ENCODE assay signal across 8 cellular contexts in genomic region chr2:43484323-43484930, GRCh38.
DNase-seq lines count a peak whose midpoint lies in the region; ATAC-seq, FAIRE-seq and TF ChIP-seq lines count a peak whose summit lies in the region.

No MANE protein-coding gene starts in this region.

- H3K4me1 ChIP-seq in Caco-2 = peaks cover 14% of the 10 kb centered on the region
- peaks cover 36% of the 10 kb centered on the region for H3K4me1 ChIP-seq in Karpas-422 (ENCODE audit: low read length)
- no peaks in the 10 kb centered on the region for H3K4me1 ChIP-seq in NT2/D1 (ENCODE audit: insufficient read depth, insufficient read length)
- peaks cover 15% of the 10 kb centered on the region; the same call in 1 of the 2 replicates for H3K4me1 ChIP-seq in HepG2 (ENCODE audit: insufficient read depth, low read length)
- peaks cover 0 to 7% of the 10 kb centered on the region in 2 donors for H3K4me1 ChIP-seq in uterus

- TF ChIP-seq CTCF in Caco-2 (IDR thresholded peaks at IDR 0.05; ENCODE audit: insufficient read depth in 1 of 2, low read depth in 1 of 2, low read length in 1 of 2, severe bottlenecking in 1 of 2, unreplicated experiment in 1 of 2) (peak; percentile 28 to 80), HepG2 (CRISPR knock-in tag; IDR thresholded peaks at IDR 0.05) (peak; percentile 79), uterus (IDR thresholded peaks at IDR 0.05) (peak; percentile 63 to 87 (median 74))

- intact Hi-C loops in Caco-2 (cut with micrococcal nuclease; ENCODE audit: unreplicated experiment) = loop anchor here (1.0 to 10.0 kb wide), 10 partner anchors 28 to 657 kb away; no protein-coding TSS in a partner anchor
- intact Hi-C loops in HepG2 (cut with micrococcal nuclease; ENCODE audit: unreplicated experiment) = loop anchor here (1.0 to 10.0 kb wide), 9 partner anchors 28 to 655 kb away; no protein-coding TSS in a partner anchor
- intact Hi-C loops in uterus (cut with DNase I; ENCODE audit: low total_unique reads) = loop anchor here (10.0 kb wide), 2 partner anchors 260 to 530 kb away; partner anchors contain the start of gene ZFP36L2

- H2AFZ ChIP-seq in Karpas-422 (ENCODE audit: low read length) (no peak overlapping the region), HepG2 (ENCODE audit: low read length) (no peak overlapping the region)

- H3K4me3 ChIP-seq in Caco-2 (ENCODE audit: low read depth, low read length) (no peak overlapping the region), Karpas-422 (ENCODE audit: low read length) (no peak overlapping the region), NT2/D1 (ENCODE audit: insufficient read length, low read depth) (no peak overlapping the region), HepG2 (replicated peaks in 1 of 3; ENCODE audit: insufficient read depth in 1 of 3, low read depth in 2 of 3, low read length in 3 of 3) (no peak overlapping the region), uterus (no peak overlapping the region)

- CTCF ChIA-PET in Caco-2 (lab: Charles Lee) = interaction anchor here (0.9 to 1.8 kb wide), 6 partner anchors 253 to 536 kb away, joined by 3 to 8 read pairs (median 4); partner anchors contain the start of gene ZFP36L2
- CTCF ChIA-PET in HepG2 (lab: Yijun Ruan, JAX; ENCODE audit: low intra/inter-chr PET ratio, low total read pairs) = interaction anchor here (0.9 to 2.4 kb wide), 10 partner anchors 28 to 626 kb away, joined by 3 to 17 read pairs (median 5); no protein-coding TSS in a partner anchor

- H3K4me3 Mint-ChIP-seq in Caco-2 (ENCODE audit: unreplicated experiment) = no peak overlapping the region
- no peak overlapping the region for H3K4me3 Mint-ChIP-seq in T-helper 2 cell treated with Interferon-gamma antibody and Interleukin-4, amounts not matched to agents 5 μg/mL and 100 μg/mL, for 36 hours

- TF ChIP-seq EP300 in HepG2 (IDR thresholded peaks at IDR 0.05; ENCODE audit: low read depth in 2 of 2, low read length in 2 of 2) (no peak), HepG2 (CRISPR knock-in tag; IDR thresholded peaks at IDR 0.05; ENCODE audit: borderline replicate concordance) (no peak)

- no peaks in the 10 kb centered on the region for H3K27me3 Mint-ChIP-seq in Caco-2 (ENCODE audit: insufficient read depth, unreplicated experiment)
- H3K27me3 Mint-ChIP-seq in T-helper 2 cell treated with Interferon-gamma antibody and Interleukin-4, amounts not matched to agents 5 μg/mL and 100 μg/mL, for 36 hours (ENCODE audit: low read depth) = no peaks in the 10 kb centered on the region

- no peak overlapping the region for H3K4me2 ChIP-seq in Karpas-422 (ENCODE audit: low read depth, low read length, poor library complexity, severe bottlenecking)
- H3K4me2 ChIP-seq in HepG2 (ENCODE audit: low read depth, low read length) = no peak overlapping the region

- H3K27ac ChIP-seq in Karpas-422 (ENCODE audit: low read length) (peak overlapping the region; percentile 63), HepG2 (ENCODE audit: extremely low read length, insufficient read depth, low read length) (no peak overlapping the region), uterus (peak overlapping the region; percentile 68 to 81)

- peaks cover 34% of the 10 kb centered on the region for H3K4me1 Mint-ChIP-seq in Caco-2 (ENCODE audit: low read depth, unreplicated experiment)
- peaks cover 32% of the 10 kb centered on the region for H3K4me1 Mint-ChIP-seq in T-helper 2 cell treated with Interferon-gamma antibody and Interleukin-4, amounts not matched to agents 5 μg/mL and 100 μg/mL, for 36 hours (ENCODE audit: low read depth)

- H3K36me3 ChIP-seq in Caco-2 (ENCODE audit: control insufficient read depth, insufficient read depth, low read length) (no peaks in the 10 kb centered on the region), Karpas-422 (ENCODE audit: insufficient read depth, low read length) (no peaks in the 10 kb centered on the region), NT2/D1 (ENCODE audit: insufficient read depth, insufficient read length, low read length) (no peaks in the 10 kb centered on the region), HepG2 (replicated peaks in 1 of 2; ENCODE audit: control insufficient read depth in 1 of 2, insufficient read depth in 2 of 2, low read length in 2 of 2) (peaks cover 3 to 4% of the 10 kb centered on the region in 2 experiments; a peak in 2 of 5 replicates), uterus (no peaks in the 10 kb centered on the region)

- peak; percentile 64 for FAIRE-seq in HepG2 (lab: Jason Lieb, UNC)

- peak; percentile 84 for TF ChIP-seq RAD21 in HepG2 (CRISPR knock-in tag; IDR thresholded peaks at IDR 0.05)

- ATAC-seq in HepG2 (no peak), HG02678 (IDR thresholded peaks at IDR 0.05; ENCODE audit: unreplicated experiment) (no peak)

- H3K9me3 Mint-ChIP-seq in Caco-2 (ENCODE audit: unreplicated experiment) = no peaks in the 10 kb centered on the region
- no peaks in the 10 kb centered on the region for H3K9me3 Mint-ChIP-seq in T-helper 2 cell treated with Interferon-gamma antibody and Interleukin-4, amounts not matched to agents 5 μg/mL and 100 μg/mL, for 36 hours

- no peak overlapping the region for H3K27ac Mint-ChIP-seq in Caco-2 (ENCODE audit: unreplicated experiment)
- H3K27ac Mint-ChIP-seq in T-helper 2 cell treated with Interferon-gamma antibody and Interleukin-4, amounts not matched to agents 5 μg/mL and 100 μg/mL, for 36 hours = no peak overlapping the region

- in situ Hi-C loops in HepG2 (cut with HindIII; ENCODE audit: extremely low pct_ligation_motif_present, low pct_unique_long_range_greater_than_20kb) = loop anchor here (5.0 to 10.0 kb wide), 5 partner anchors 252 to 630 kb away; no protein-coding TSS in a partner anchor

- DNase-seq in Caco-2 (peak in 1 of 2 experiments; percentile 57), Karpas-422 (peak; percentile 90), NT2/D1 (ENCODE audit: low read depth, low spot score) (peak; percentile 72), cerebellum (ENCODE audit: low spot score) (peak; percentile 28), HepG2 (ENCODE audit: low spot score) (peak; percentile 85), uterus (no peak)
- no peak for DNase-seq in T-helper 2 cell treated with Interferon-gamma antibody and Interleukin-4, amounts not matched to agents 5 μg/mL and 100 μg/mL, for 36 hours (ENCODE audit: low spot score)

- H3K9ac ChIP-seq in Karpas-422 (ENCODE audit: low read length) = no peak overlapping the region
- H3K9ac ChIP-seq in NT2/D1 (ENCODE audit: insufficient read length, low read depth) = no peak overlapping the region
- no peak overlapping the region for H3K9ac ChIP-seq in HepG2 (ENCODE audit: insufficient read depth, low read depth, low read length)

- H4K20me1 ChIP-seq in Karpas-422 (ENCODE audit: insufficient read depth, low read depth, low read length) (no peaks in the 10 kb centered on the region), HepG2 (ENCODE audit: insufficient read depth, low read length) (no peaks in the 10 kb centered on the region)

- no peaks in the 10 kb centered on the region for H3K36me3 Mint-ChIP-seq in Caco-2 (ENCODE audit: insufficient read depth, unreplicated experiment)
- H3K36me3 Mint-ChIP-seq in T-helper 2 cell treated with Interferon-gamma antibody and Interleukin-4, amounts not matched to agents 5 μg/mL and 100 μg/mL, for 36 hours (ENCODE audit: low read depth) = peaks cover 6% of the 10 kb centered on the region

- no peaks in the 10 kb centered on the region for H3K9me3 ChIP-seq in Caco-2
- no peaks in the 10 kb centered on the region for H3K9me3 ChIP-seq in Karpas-422 (ENCODE audit: low read length)
- no peaks in the 10 kb centered on the region for H3K9me3 ChIP-seq in NT2/D1 (ENCODE audit: insufficient read depth, low read length)
- H3K9me3 ChIP-seq in HepG2 (ENCODE audit: low read length) = no peaks in the 10 kb centered on the region
- no peaks in the 10 kb centered on the region for H3K9me3 ChIP-seq in uterus

- no peaks in the 10 kb centered on the region for H3K27me3 ChIP-seq in Caco-2 (replicated peaks; ENCODE audit: control insufficient read depth, insufficient read depth, low read length)
- no peaks in the 10 kb centered on the region for H3K27me3 ChIP-seq in Karpas-422 (ENCODE audit: low read length)
- no peaks in the 10 kb centered on the region for H3K27me3 ChIP-seq in NT2/D1 (ENCODE audit: insufficient read depth, insufficient read length)
- H3K27me3 ChIP-seq in HepG2 (ENCODE audit: control insufficient read depth in 1 of 2, insufficient read depth in 2 of 2, low read length in 2 of 2) = no peaks in the 10 kb centered on the region
- no peaks in the 10 kb centered on the region for H3K27me3 ChIP-seq in uterus

- H3K79me2 ChIP-seq in Karpas-422 (ENCODE audit: low read length) = no peaks in the 10 kb centered on the region
- no peaks in the 10 kb centered on the region for H3K79me2 ChIP-seq in HepG2 (ENCODE audit: insufficient read depth, low read length)

- TF ChIP-seq POLR2A in HepG2 (IDR thresholded peaks at IDR 0.05; ENCODE audit: insufficient read depth in 1 of 2, low read depth in 2 of 2, low read length in 2 of 2) (no peak), uterus (IDR thresholded peaks at IDR 0.05) (no peak)

- no peaks in the 10 kb centered on the region for H3K9me2 ChIP-seq in Karpas-422 (replicated peaks; ENCODE audit: insufficient read depth, low read length)

- no TSS peak for BruUV-seq in Caco-2 (replicated peaks; lab: Mats Ljungman, UMichigan)
- BruUV-seq in HepG2 (replicated peaks; lab: Mats Ljungman, UMichigan) = no TSS peak

- POLR2A ChIA-PET in Caco-2 (lab: Charles Lee) (interaction anchor here (1.0 kb wide), 1 partner anchor 258 kb away, joined by 3 read pairs; the partner anchor contains the start of gene ZFP36L2), HepG2 (lab: Yijun Ruan, JAX) (interaction anchor here (0.8 to 3.5 kb wide), 2 partner anchors 258 to 266 kb away, joined by 3 to 20 read pairs; partner anchors contain the start of gene ZFP36L2)

TF ChIP-seq in HepG2, 621 proteins besides CTCF, POLR2A, EP300 and RAD21 (continues in another document):
- peak; percentile 73 for TF ChIP-seq GATAD2A (CRISPR knock-in tag; IDR thresholded peaks at IDR 0.05)
- no peak for TF ChIP-seq ZUFSP (CRISPR knock-in tag; IDR thresholded peaks at IDR 0.05; ENCODE audit: borderline replicate concordance)

Comparison
In these comparisons a context has a peak if more than half of its experiments do, and no peak if none do; other contexts are left out.
1. DNase-seq: peak in Karpas-422 (single experiment), NT2/D1 (single experiment), cerebellum (single experiment) and HepG2 (single experiment); none in uterus (0 of 2) and T-helper 2 cell treated with Interferon-gamma antibody and Interleukin-4, amounts not matched to agents 5 μg/mL and 100 μg/mL, for 36 hours (single experiment).
2. Peak in every context shown above with its lines, with median percentiles within 50 percentile points of each other: CTCF ChIP-seq.